ENCODE assay signal across 15 cellular contexts in the genomic region with DNA sequence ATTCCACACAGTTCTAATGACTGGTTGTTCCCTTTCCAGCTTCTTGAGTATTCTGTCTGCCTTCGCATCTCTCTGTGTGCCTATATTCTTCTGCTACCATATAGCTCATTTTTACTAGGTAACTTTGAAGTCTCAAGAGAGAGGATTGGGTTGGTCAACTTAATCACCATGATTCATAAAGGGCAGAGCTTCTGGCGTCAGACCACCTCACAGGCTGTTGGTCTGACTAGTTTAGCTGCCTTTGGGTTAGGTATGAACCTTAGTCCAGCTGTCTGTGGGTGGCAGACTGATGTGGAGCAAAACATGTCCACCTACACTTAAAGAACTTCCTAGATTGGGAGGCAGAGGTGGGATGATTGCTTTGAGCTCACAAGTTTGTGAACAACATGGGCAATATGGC.
"Had no signal": no experiment of that assay in that cellular context is flagged by ENCODE, and none has a peak within 500 bp of the region (broad histone marks: within the 10 kb centered on the region; RNA-seq: fewer than 3 reads in every experiment).

No MANE protein-coding gene starts in this region.

- H3K9me3 ChIP-seq: gastroesophageal sphincter, ovary, stomach, thoracic aorta, uterus had no signal

- H3K27me3 ChIP-seq: brain microvascular endothelial cell, gastroesophageal sphincter, ovary, stomach, uterus had no signal

- H3K36me3 ChIP-seq: brain microvascular endothelial cell, gastroesophageal sphincter, ovary, stomach, thoracic aorta, uterus had no signal

- H3K4me1 ChIP-seq: gastroesophageal sphincter, uterus had no signal

- H3K4me3 ChIP-seq: dorsolateral prefrontal cortex, gastroesophageal sphincter, ovary, stomach, thoracic aorta, uterus had no signal

- H3K27ac ChIP-seq: brain microvascular endothelial cell, gastroesophageal sphincter, ovary, stomach, thoracic aorta, uterus had no signal

- ATAC-seq: activated CD4-positive, CD25-positive, alpha-beta regulatory T cell treated with anti-CD3 and anti-CD28 coated beads, Interleukin-2, amount 50 U/mL, for 24 hours; gastroesophageal sphincter had no signal

- DNase-seq: activated CD4-positive, alpha-beta T cell treated with anti-CD3 and anti-CD28 coated beads, Interleukin-2, amount 50 U/mL, for 4 hours; activated T-cell treated with anti-CD3 and anti-CD28 coated beads, Interleukin-2, amount 50 U/mL, for 1 hour; amygdala; brain microvascular endothelial cell; dorsolateral prefrontal cortex; hippocampal formation; kidney glomerular epithelial cell; ovary; stimulated activated CD4-positive, alpha-beta T cell treated with anti-CD3 and anti-CD28 coated beads, Interleukin-15, amount 100 ng/mL, for 24 hours; stimulated activated CD4-positive, alpha-beta T cell treated with anti-CD3 and anti-CD28 coated beads, Interleukin-4, amount 100 ng/mL, for 24 hours; stomach; uterus had no signal
